In genomic region chr4:42397256-42397634, GRCh38 we compare ENCODE assay signal across 8 cellular contexts. TPM values are rescaled to one million over a fixed set of nuclear protein-coding genes. Genes with fewer than 3 reads are reported as not detected.
DNase-seq lines count a peak whose midpoint lies in the region; ATAC-seq and TF ChIP-seq lines count a peak whose summit lies in the region.

Gene SHISA3, plus strand, starts transcription at chr4:42397488. Its CDS starts 569 bp downstream, at chr4:42398057.

- H3K4me3 ChIP-seq in OCI-LY7 (ENCODE audit: low read depth, low read length, poor library complexity, severe bottlenecking) (peak within 1 kb of the TSS; percentile 54), muscle layer of colon (ENCODE audit: low read depth in 1 of 2, low read length in 2 of 2) (peak within 1 kb of the TSS; percentile 45 to 54)

- CTCF ChIA-PET in OCI-LY7 (lab: Charles Lee; ENCODE audit: unreplicated experiment): no interaction called here

- DNase-seq in NCI-H524 (lab: John Stamatoyannopoulos, UW) (peak; percentile 30 to 51), NCI-H524 treated with DMSO at 0.1 percent for 48 hours (lab: John Stamatoyannopoulos, UW) (no peak), OCI-LY7 (ENCODE audit: low spot score) (peak; percentile 29), ecto neural progenitor cell (ENCODE audit: low spot score) (peak; percentile 66), NCI-H187 (lab: John Stamatoyannopoulos, UW) (no peak), activated gamma-delta T cell (lab: John Stamatoyannopoulos, UW) (no peak)

- H3K9me3 ChIP-seq in OCI-LY7 (ENCODE audit: low read length): no peaks in the 10 kb centered on the region
- H3K9me3 ChIP-seq in muscle layer of colon (ENCODE audit: low read length): no peaks in the 10 kb centered on the region

- peak; percentile 54 for ATAC-seq in HG02642 (IDR thresholded peaks at IDR 0.05; ENCODE audit: poor library complexity, unreplicated experiment)

- POLR2A ChIA-PET in OCI-LY7 (lab: Charles Lee): interaction anchor here (0.6 kb wide), 1 partner anchor 420 kb away, joined by 5 read pairs; no protein-coding TSS in a partner anchor

- H3K79me2 ChIP-seq in OCI-LY7 (ENCODE audit: insufficient read depth, low read depth, low read length): no peaks in the 10 kb centered on the region

- H3K9me2 ChIP-seq in OCI-LY7 (ENCODE audit: insufficient read depth, low read length): no peaks in the 10 kb centered on the region

- BruUV-seq in OCI-LY7 (replicated peaks; lab: Mats Ljungman, UMichigan): no TSS peak

- peak within 1 kb of the TSS; percentile 53 for H3K4me2 ChIP-seq in OCI-LY7 (ENCODE audit: low read length)

- H3K36me3 ChIP-seq in OCI-LY7 (ENCODE audit: insufficient read depth, low read length) (no peaks in the 10 kb centered on the region), muscle layer of colon (ENCODE audit: insufficient read depth, low read length) (no peaks in the 10 kb centered on the region)

- H3K9ac ChIP-seq in muscle layer of colon (ENCODE audit: low read length): no peak within 1 kb of the TSS

- H3K4me1 ChIP-seq in OCI-LY7 (ENCODE audit: insufficient read depth, low read length, poor library complexity, severe bottlenecking): no peaks in the 10 kb centered on the region
- H3K4me1 ChIP-seq in muscle layer of colon (ENCODE audit: insufficient read depth, low read length): peaks cover 7% of the 10 kb centered on the region

- peaks cover 11 to 28% of the 10 kb centered on the region in 2 donors for H3K27me3 ChIP-seq in muscle layer of colon (ENCODE audit: control insufficient read depth in 1 of 2, insufficient read depth in 2 of 2, low read length in 2 of 2)

- TF ChIP-seq CTCF in OCI-LY7 (conservative IDR thresholded peaks at IDR 0.05; ENCODE audit: low read length): no peak

- no peak within 1 kb of the TSS for H3K27ac ChIP-seq in OCI-LY7 (ENCODE audit: low read depth, low read length, poor library complexity, severe bottlenecking)
- H3K27ac ChIP-seq in muscle layer of colon (ENCODE audit: low read depth, low read length): peak within 1 kb of the TSS; percentile 17

- H2AFZ ChIP-seq in OCI-LY7 (ENCODE audit: low read length): peak within 1 kb of the TSS; percentile 42; the same call in 1 of the 2 replicates

- intact Hi-C loops in OCI-LY7 (cut with micrococcal nuclease; ENCODE audit: unreplicated experiment): loop anchor here (5.0 kb wide), 1 partner anchor 115 kb away; no protein-coding TSS in a partner anchor

- no peaks in the 10 kb centered on the region for H4K20me1 ChIP-seq in OCI-LY7 (ENCODE audit: insufficient read depth, low read length)

RNA-seq across cellular contexts. Expression of gene SHISA3, which starts in this region (rescaled TPM):
- total RNA-seq in OCI-LY7 (2014; rRNA removed; shearing (Covaris generic)): not detected in 2 replicates
- total RNA-seq in OCI-LY7 (2022): 0.37 and 0.38 TPM in 2 replicates

Comparison
In these comparisons a context has a peak if more than half of its experiments do, and no peak if none do; other contexts are left out.
1. DNase-seq: peak in NCI-H524 (2 of 2) and ecto neural progenitor cell (single experiment); none in NCI-H524 treated with DMSO at 0.1 percent for 48 hours (single experiment), NCI-H187 (0 of 2) and activated gamma-delta T cell (single experiment).
2. Peak in DNase-seq, H3K4me3 ChIP-seq and H3K4me2 ChIP-seq in OCI-LY7; RNA of the gene not detected or under 1 TPM.